Comparison of ENCODE assay signal across 8 cellular contexts in genomic region chr13:45108716-45109706, GRCh38.
DNase-seq lines count a peak whose midpoint lies in the region; ATAC-seq lines count a peak whose summit lies in the region.

No MANE protein-coding gene starts in this region.

- peak overlapping the region; percentile 4 for H3K4me3 Mint-ChIP-seq in dendritic cell treated with granulocyte-macrophage colony-stimulating factor and Interleukin-4, amounts not matched to agents 40 ng/mL and 50 ng/mL, for 4 days

- no peaks in the 10 kb centered on the region for H3K9me3 Mint-ChIP-seq in dendritic cell treated with granulocyte-macrophage colony-stimulating factor and Interleukin-4, amounts not matched to agents 40 ng/mL and 50 ng/mL, for 4 days

- DNase-seq in ACHN (peak; percentile 19), GDM1 (lab: John Stamatoyannopoulos, UW) (no peak), NCI-H345 (lab: John Stamatoyannopoulos, UW) (no peak)
- no peak for DNase-seq in effector memory CD4-positive, alpha-beta T cell

- H3K27me3 ChIP-seq in effector memory CD4-positive, alpha-beta T cell (replicated peaks; ENCODE audit: control insufficient read depth, insufficient read depth, low read length, poor library complexity, severe bottlenecking): no peaks in the 10 kb centered on the region

- no peak overlapping the region for H3K27ac ChIP-seq in effector memory CD4-positive, alpha-beta T cell (ENCODE audit: insufficient read depth, low read length, poor library complexity, severe bottlenecking)

- H3K4me1 Mint-ChIP-seq in dendritic cell treated with granulocyte-macrophage colony-stimulating factor and Interleukin-4, amounts not matched to agents 40 ng/mL and 50 ng/mL, for 4 days (ENCODE audit: low read depth): no peaks in the 10 kb centered on the region

- no peaks in the 10 kb centered on the region for H3K36me3 Mint-ChIP-seq in dendritic cell treated with granulocyte-macrophage colony-stimulating factor and Interleukin-4, amounts not matched to agents 40 ng/mL and 50 ng/mL, for 4 days (ENCODE audit: low read depth)

- no peaks in the 10 kb centered on the region for H3K9me3 ChIP-seq in effector memory CD4-positive, alpha-beta T cell (ENCODE audit: control insufficient read depth, low read length)

- no peaks in the 10 kb centered on the region for H3K36me3 ChIP-seq in effector memory CD4-positive, alpha-beta T cell (ENCODE audit: control insufficient read depth, insufficient read depth, low read length)

- H3K27ac Mint-ChIP-seq in dendritic cell treated with granulocyte-macrophage colony-stimulating factor and Interleukin-4, amounts not matched to agents 40 ng/mL and 50 ng/mL, for 4 days: no peak overlapping the region

- intact Hi-C loops in dendritic cell treated with granulocyte-macrophage colony-stimulating factor and Interleukin-4, amounts not matched to agents 40 ng/mL and 50 ng/mL, for 4 days (cut with micrococcal nuclease): no loop called here

- ATAC-seq in GM19397 (IDR thresholded peaks at IDR 0.05; ENCODE audit: unreplicated experiment) (peak; percentile 71), HG03457 (IDR thresholded peaks at IDR 0.05; ENCODE audit: unreplicated experiment) (peak; percentile 65), GM21576 (IDR thresholded peaks at IDR 0.05; ENCODE audit: unreplicated experiment) (no peak)

- in situ Hi-C loops in ACHN (cut with HindIII; ENCODE audit: low pct_ligation_motif_present, low pct_unique_long_range_greater_than_20kb, low sequenced_read_pairs): no loop called here

- peaks cover 16% of the 10 kb centered on the region for H3K27me3 Mint-ChIP-seq in dendritic cell treated with granulocyte-macrophage colony-stimulating factor and Interleukin-4, amounts not matched to agents 40 ng/mL and 50 ng/mL, for 4 days

- no peak overlapping the region for H3K4me3 ChIP-seq in effector memory CD4-positive, alpha-beta T cell (ENCODE audit: insufficient read depth, low read depth, low read length, poor library complexity, severe bottlenecking)

- no peaks in the 10 kb centered on the region for H3K4me1 ChIP-seq in effector memory CD4-positive, alpha-beta T cell (ENCODE audit: control insufficient read depth, insufficient read depth, low read length, poor library complexity, severe bottlenecking)
